1 cellular context compared by ENCODE assay signal in the genomic region with DNA sequence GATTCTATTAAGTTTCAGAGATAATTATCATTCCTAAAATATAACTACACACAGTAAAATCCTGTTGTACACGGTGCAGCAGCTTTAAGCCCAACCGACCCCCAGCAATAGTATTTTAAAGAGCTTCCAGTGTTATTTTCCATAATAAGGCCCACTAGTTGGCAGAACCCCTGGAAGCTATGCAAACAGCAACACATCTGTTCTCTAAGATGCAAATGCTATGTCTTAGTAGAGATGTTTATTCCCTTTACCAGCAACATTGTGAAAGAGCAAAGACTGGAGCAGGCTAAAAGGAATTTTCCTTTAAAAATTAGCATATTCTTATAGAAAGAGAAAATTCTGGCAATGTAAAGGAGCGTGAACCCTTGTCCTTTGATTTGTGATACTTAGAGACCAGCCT.
TF ChIP-seq lines count a peak whose summit lies in the region.

No MANE protein-coding gene starts in this region.

TF ChIP-seq in WTC11, 78 proteins besides CTCF, POLR2A, EP300 and RAD21 (continued from another document):
- TF ChIP-seq, protein P1, sequence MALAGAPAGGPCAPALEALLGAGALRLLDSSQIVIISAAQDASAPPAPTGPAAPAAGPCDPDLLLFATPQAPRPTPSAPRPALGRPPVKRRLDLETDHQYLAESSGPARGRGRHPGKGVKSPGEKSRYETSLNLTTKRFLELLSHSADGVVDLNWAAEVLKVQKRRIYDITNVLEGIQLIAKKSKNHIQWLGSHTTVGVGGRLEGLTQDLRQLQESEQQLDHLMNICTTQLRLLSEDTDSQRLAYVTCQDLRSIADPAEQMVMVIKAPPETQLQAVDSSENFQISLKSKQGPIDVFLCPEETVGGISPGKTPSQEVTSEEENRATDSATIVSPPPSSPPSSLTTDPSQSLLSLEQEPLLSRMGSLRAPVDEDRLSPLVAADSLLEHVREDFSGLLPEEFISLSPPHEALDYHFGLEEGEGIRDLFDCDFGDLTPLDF (CRISPR knock-in tag; IDR thresholded peaks at IDR 0.05), result no peak
- TF ChIP-seq, protein P2, sequence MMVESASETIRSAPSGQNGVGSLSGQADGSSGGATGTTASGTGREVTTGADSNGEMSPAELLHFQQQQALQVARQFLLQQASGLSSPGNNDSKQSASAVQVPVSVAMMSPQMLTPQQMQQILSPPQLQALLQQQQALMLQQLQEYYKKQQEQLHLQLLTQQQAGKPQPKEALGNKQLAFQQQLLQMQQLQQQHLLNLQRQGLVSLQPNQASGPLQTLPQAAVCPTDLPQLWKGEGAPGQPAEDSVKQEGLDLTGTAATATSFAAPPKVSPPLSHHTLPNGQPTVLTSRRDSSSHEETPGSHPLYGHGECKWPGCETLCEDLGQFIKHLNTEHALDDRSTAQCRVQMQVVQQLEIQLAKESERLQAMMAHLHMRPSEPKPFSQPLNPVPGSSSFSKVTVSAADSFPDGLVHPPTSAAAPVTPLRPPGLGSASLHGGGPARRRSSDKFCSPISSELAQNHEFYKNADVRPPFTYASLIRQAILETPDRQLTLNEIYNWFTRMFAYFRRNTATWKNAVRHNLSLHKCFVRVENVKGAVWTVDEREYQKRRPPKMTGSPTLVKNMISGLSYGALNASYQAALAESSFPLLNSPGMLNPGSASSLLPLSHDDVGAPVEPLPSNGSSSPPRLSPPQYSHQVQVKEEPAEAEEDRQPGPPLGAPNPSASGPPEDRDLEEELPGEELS (CRISPR knock-in tag; IDR thresholded peaks at IDR 0.05), result peak; percentile 37; the same call in 1 of the 2 replicates
- TF ChIP-seq, protein P3, sequence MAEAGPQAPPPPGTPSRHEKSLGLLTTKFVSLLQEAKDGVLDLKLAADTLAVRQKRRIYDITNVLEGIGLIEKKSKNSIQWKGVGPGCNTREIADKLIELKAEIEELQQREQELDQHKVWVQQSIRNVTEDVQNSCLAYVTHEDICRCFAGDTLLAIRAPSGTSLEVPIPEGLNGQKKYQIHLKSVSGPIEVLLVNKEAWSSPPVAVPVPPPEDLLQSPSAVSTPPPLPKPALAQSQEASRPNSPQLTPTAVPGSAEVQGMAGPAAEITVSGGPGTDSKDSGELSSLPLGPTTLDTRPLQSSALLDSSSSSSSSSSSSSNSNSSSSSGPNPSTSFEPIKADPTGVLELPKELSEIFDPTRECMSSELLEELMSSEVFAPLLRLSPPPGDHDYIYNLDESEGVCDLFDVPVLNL (CRISPR knock-in tag; IDR thresholded peaks at IDR 0.05; ENCODE audit: borderline replicate concordance, low read depth), result no peak
- peak; percentile 56; the same call in 1 of the 2 replicates for TF ChIP-seq TEAD1 (CRISPR knock-in tag; IDR thresholded peaks at IDR 0.05)
